ENCODE assay signal across 8 cellular contexts in genomic region chr3:54870423-54870822, GRCh38. TPM values are rescaled to one million over a fixed set of nuclear protein-coding genes. Genes with fewer than 3 reads are reported as not detected.
A peak's percentile ranks its signal among the peaks of the same experiment; 100 is the strongest.
DNase-seq lines count a peak whose midpoint lies in the region; ATAC-seq, FAIRE-seq and TF ChIP-seq lines count a peak whose summit lies in the region.

No MANE protein-coding gene starts in this region.

- H3K4me3 ChIP-seq in MG63 (no peak overlapping the region), keratinocyte (ENCODE audit: control insufficient read depth in 2 of 3, extremely low read depth in 1 of 3, insufficient read depth in 2 of 3, low read depth in 1 of 3, low read length in 3 of 3) (no peak overlapping the region), uterus (no peak overlapping the region)

- DNase-seq in COLO829 (ENCODE audit: low spot score): peak; percentile 79
- DNase-seq in MG63: peak; percentile 67
- DNase-seq in amniotic stem cell (lab: John Stamatoyannopoulos, UW): peak; percentile 86
- DNase-seq in keratinocyte (ENCODE audit: low read depth, low spot score): no peak
- DNase-seq in uterus: peak in 1 of 2 donors; percentile 28
- DNase-seq in NCI-H128 (lab: John Stamatoyannopoulos, UW; ENCODE audit: unreplicated experiment): no peak

- H2AFZ ChIP-seq in keratinocyte (ENCODE audit: control insufficient read depth, low read length): no peak overlapping the region

- H3K36me3 ChIP-seq in MG63 (no peaks in the 10 kb centered on the region), keratinocyte (ENCODE audit: control insufficient read depth in 2 of 2, extremely low read depth in 1 of 2, insufficient read depth in 2 of 2, low read length in 2 of 2) (no peaks in the 10 kb centered on the region), uterus (no peaks in the 10 kb centered on the region)

- no peak for ATAC-seq in HG03342 (IDR thresholded peaks at IDR 0.05; ENCODE audit: unreplicated experiment)
- no peak for ATAC-seq in GM18907 (IDR thresholded peaks at IDR 0.05; ENCODE audit: unreplicated experiment)

- intact Hi-C loops in uterus (cut with DNase I; ENCODE audit: low total_unique reads): no loop called here

- TF ChIP-seq CTCF in keratinocyte (optimal IDR thresholded peaks at IDR 0.05 in 1 of 3, IDR thresholded peaks at IDR 0.05 in 1 of 3, conservative IDR thresholded peaks at IDR 0.05 in 1 of 3; ENCODE audit: extremely low read depth in 1 of 3, insufficient read depth in 2 of 3, low read length in 3 of 3) (peak; percentile 34 to 69 (median 50)), uterus (IDR thresholded peaks at IDR 0.05) (peak; percentile 38 to 59 (median 46))

- peak; percentile 58 for FAIRE-seq in keratinocyte (lab: Jason Lieb, UNC)

- H3K27ac ChIP-seq in keratinocyte (ENCODE audit: control insufficient read depth, insufficient read depth, low read length): no peak overlapping the region
- H3K27ac ChIP-seq in uterus: no peak overlapping the region

- H3K27me3 ChIP-seq in MG63 (no peaks in the 10 kb centered on the region), keratinocyte (ENCODE audit: control insufficient read depth, extremely low read depth, insufficient read depth, low read length) (no peaks in the 10 kb centered on the region), uterus (no peaks in the 10 kb centered on the region)

- no peak overlapping the region for H3K4me2 ChIP-seq in keratinocyte (ENCODE audit: control insufficient read depth, extremely low read depth, insufficient read depth, low read depth, low read length)

- no peak overlapping the region for H3K9ac ChIP-seq in keratinocyte (ENCODE audit: control insufficient read depth, extremely low read depth, insufficient read depth, low read length)

- dilution Hi-C loops in keratinocyte (cut with MboI; ENCODE audit: extremely low pct_ligation_motif_present, low sequenced_read_pairs): no loop called here

- no peaks in the 10 kb centered on the region for H3K79me2 ChIP-seq in keratinocyte (ENCODE audit: control insufficient read depth, insufficient read depth, low read length)

- H3K9me1 ChIP-seq in keratinocyte (ENCODE audit: control insufficient read depth, extremely low read depth, insufficient read depth, low read length): no peaks in the 10 kb centered on the region

- no peaks in the 10 kb centered on the region for H4K20me1 ChIP-seq in keratinocyte (ENCODE audit: control insufficient read depth, extremely low read depth, insufficient read depth, low read length)

- H3K4me1 ChIP-seq in keratinocyte (ENCODE audit: control insufficient read depth, extremely low read depth, insufficient read depth, low read length) (no peaks in the 10 kb centered on the region), uterus (no peaks in the 10 kb centered on the region)

- TF ChIP-seq POLR2A in uterus (IDR thresholded peaks at IDR 0.05): no peak

- H3K9me3 ChIP-seq in MG63 (no peaks in the 10 kb centered on the region), keratinocyte (ENCODE audit: control insufficient read depth, low read depth, low read length) (no peaks in the 10 kb centered on the region), uterus (no peaks in the 10 kb centered on the region)

RNA-seq across cellular contexts. Expression of gene LRTM1, which starts 57.4 kb away (rescaled TPM):
- total RNA-seq in MG63 (2014; rRNA removed; shearing (Covaris generic); ENCODE audit: low replicate concordance): not detected in 2 replicates
- polyA plus RNA-seq in keratinocyte: not detected in 3 replicates
- not detected for polyA plus RNA-seq in keratinocyte (2011; ENCODE audit: low read depth)
- polyA plus RNA-seq in keratinocyte (2011; cell fraction: cytosol; rRNA removed): not detected in 2 replicates
- not detected in 2 replicates for polyA plus RNA-seq in keratinocyte (2011; cell fraction: nucleus; rRNA removed)
- polyA plus RNA-seq in keratinocyte (2012; ENCODE audit: low replicate concordance): not detected in 2 replicates
- not detected in 3 replicates for polyA minus RNA-seq in keratinocyte
- polyA minus RNA-seq in keratinocyte (2011; cell fraction: cytosol; rRNA and poly(A)+ RNA removed): not detected
- not detected in 2 replicates for polyA minus RNA-seq in keratinocyte (2011; cell fraction: nucleus; rRNA and poly(A)+ RNA removed)
- not detected for total RNA-seq in uterus

Comparison
In these comparisons a context has a peak if more than half of its experiments do, and no peak if none do; other contexts are left out.
1. DNase-seq: peak in COLO829 (single experiment), MG63 (single experiment) and amniotic stem cell (single experiment); none in keratinocyte (single experiment) and NCI-H128 (single experiment).